Comparison of ENCODE assay signal across 8 cellular contexts in genomic region chr7:128347573-128348147, GRCh38. TPM values are rescaled to one million over a fixed set of nuclear protein-coding genes. Genes with fewer than 3 reads are reported as not detected.
DNase-seq lines count a peak whose midpoint lies in the region; ATAC-seq and TF ChIP-seq lines count a peak whose summit lies in the region.

No MANE protein-coding gene starts in this region.

- H3K4me1 Mint-ChIP-seq in activated T-cell treated with anti-CD3 and anti-CD28 coated beads, Interleukin-2, amount 50 U/mL, for 4 hours (ENCODE audit: low read depth): peaks cover 9% of the 10 kb centered on the region

- POLR2A ChIA-PET in A673 (lab: Charles Lee; ENCODE audit: low non-redundant PET): no interaction called here

- H3K27me3 ChIP-seq in A673 (replicated peaks; ENCODE audit: insufficient read depth, low read depth, low read length, poor library complexity): no peaks in the 10 kb centered on the region
- peaks cover 0 to 8% (median 0%) of the 10 kb centered on the region in 3 donors for H3K27me3 ChIP-seq in psoas muscle (ENCODE audit: insufficient read depth in 3 of 3, low read length in 2 of 3)

- H3K4me1 ChIP-seq in A673 (ENCODE audit: insufficient read depth, low read length, poor library complexity, severe bottlenecking) (peaks cover 13% of the 10 kb centered on the region), psoas muscle (peaks cover 5% of the 10 kb centered on the region)

- peak; percentile 75 for DNase-seq in A673 (ENCODE audit: low spot score)
- peak; percentile 43 for DNase-seq in GM12865 (ENCODE audit: low read depth)
- DNase-seq in NCI-H82 (lab: John Stamatoyannopoulos, UW): peak; percentile 78
- peak; percentile 43 for DNase-seq in activated T-cell treated with anti-CD3 and anti-CD28 coated beads, Interleukin-2, amount 50 U/mL, for 4 hours
- DNase-seq in globus pallidus (ENCODE audit: low spot score): peak; percentile 47
- DNase-seq in psoas muscle: peak; percentile 58 to 76
- DNase-seq in sciatic nerve (ENCODE audit: low spot score): no peak

- ATAC-seq in activated T-cell treated with anti-CD3 and anti-CD28 coated beads, Interleukin-2, amount 50 U/mL, for 4 hours: no peak
- peak; percentile 34 to 45 (median 37) for ATAC-seq in psoas muscle
- ATAC-seq in HG03175 (IDR thresholded peaks at IDR 0.05; ENCODE audit: unreplicated experiment): no peak
- ATAC-seq in sciatic nerve: no peak

- H3K36me3 ChIP-seq in A673 (ENCODE audit: insufficient read depth, low read length, poor library complexity, severe bottlenecking): no peaks in the 10 kb centered on the region
- no peaks in the 10 kb centered on the region for H3K36me3 ChIP-seq in psoas muscle (ENCODE audit: insufficient read depth in 1 of 2, low read depth in 1 of 2)

- CTCF ChIA-PET in A673 (lab: Charles Lee): interaction anchor here (0.5 to 2.4 kb wide), 9 partner anchors 10 to 113 kb away, joined by 3 to 36 read pairs (median 4); no protein-coding TSS in a partner anchor

- TF ChIP-seq CTCF in A673 (conservative IDR thresholded peaks at IDR 0.05; ENCODE audit: low read depth, low read length): peak; percentile 74
- peak; percentile 59 for TF ChIP-seq CTCF in GM12865 (IDR thresholded peaks at IDR 0.05; ENCODE audit: insufficient read depth, low read depth, low read length, missing control alignments)
- peak; percentile 79 for TF ChIP-seq CTCF in psoas muscle (IDR thresholded peaks at IDR 0.05)

- peaks cover 26% of the 10 kb centered on the region for H3K27me3 Mint-ChIP-seq in activated T-cell treated with anti-CD3 and anti-CD28 coated beads, Interleukin-2, amount 50 U/mL, for 4 hours (ENCODE audit: low read depth)

- H3K27ac ChIP-seq in A673 (ENCODE audit: low read depth, low read length, poor library complexity, severe bottlenecking) (no peak overlapping the region), psoas muscle (no peak overlapping the region)

- H3K9me3 Mint-ChIP-seq in activated T-cell treated with anti-CD3 and anti-CD28 coated beads, Interleukin-2, amount 50 U/mL, for 4 hours: no peaks in the 10 kb centered on the region

- intact Hi-C loops in A673 (cut with micrococcal nuclease; ENCODE audit: unreplicated experiment): loop anchor here (1.0 kb wide), 1 partner anchor 40 kb away; no protein-coding TSS in a partner anchor
- intact Hi-C loops in psoas muscle (cut with DNase I): loop anchor here (1.0 to 2.0 kb wide), 2 partner anchors 39 to 40 kb away; no protein-coding TSS in a partner anchor
- intact Hi-C loops in sciatic nerve (cut with DNase I): no loop called here

- WGBS in psoas muscle, 3 donors: 0 to 4% (median 0%) methylated on average over 2 of the region's 2 CpGs

- H3K4me3 ChIP-seq in A673 (ENCODE audit: low read depth, low read length, poor library complexity, severe bottlenecking) (no peak overlapping the region), GM12865 (ENCODE audit: low read depth, low read length) (no peak overlapping the region), psoas muscle (no peak overlapping the region)

- no peak overlapping the region for H3K4me3 Mint-ChIP-seq in activated T-cell treated with anti-CD3 and anti-CD28 coated beads, Interleukin-2, amount 50 U/mL, for 4 hours

- H3K9me3 ChIP-seq in A673 (ENCODE audit: low read depth, low read length, poor library complexity, severe bottlenecking) (no peaks in the 10 kb centered on the region), psoas muscle (no peaks in the 10 kb centered on the region)

- no TSS peak for BruUV-seq in A673 (replicated peaks; lab: Mats Ljungman, UMichigan)

- H3K36me3 Mint-ChIP-seq in activated T-cell treated with anti-CD3 and anti-CD28 coated beads, Interleukin-2, amount 50 U/mL, for 4 hours (ENCODE audit: insufficient read depth): no peaks in the 10 kb centered on the region

RNA-seq across cellular contexts. Expression of gene RBM28, which starts 4.0 kb away (rescaled TPM):
- total RNA-seq in A673 (2021) (95.7 and 100 TPM in 2 replicates), psoas muscle (10 to 100 TPM; 22.8 to 33.4 (median 28.7) TPM), sciatic nerve (49.6 TPM)
- total RNA-seq in activated T-cell treated with anti-CD3 and anti-CD28 coated beads, Interleukin-2, amount 50 U/mL, for 4 hours: 100 to 1,000 TPM; 113 to 121 (median 120) TPM
- 10 to 100 TPM; 26.0 to 45.0 (median 38.2) TPM for polyA plus RNA-seq in psoas muscle

RNA-seq across cellular contexts. Expression of gene PRRT4, which starts 13.8 kb away (rescaled TPM):
- total RNA-seq in A673 (2021) (38.8 and 42.4 TPM in 2 replicates), psoas muscle (10 to 100 TPM in 2 of 4 donors, 1 to 10 TPM in 2; 2.0 to 27.7 (median 8.1) TPM), sciatic nerve (4.0 TPM)
- total RNA-seq in activated T-cell treated with anti-CD3 and anti-CD28 coated beads, Interleukin-2, amount 50 U/mL, for 4 hours: under 1 TPM; 0.42 to 0.66 (median 0.49) TPM
- 1 to 10 TPM in 2 of 3 donors, under 1 TPM in 1; 0.87 to 3.5 (median 3.0) TPM for polyA plus RNA-seq in psoas muscle

Comparison
In these comparisons a context has a peak if more than half of its experiments do, and no peak if none do; other contexts are left out.
1. ATAC-seq: peak in psoas muscle (4 of 4); none in activated T-cell treated with anti-CD3 and anti-CD28 coated beads, Interleukin-2, amount 50 U/mL, for 4 hours (0 of 2), HG03175 (single experiment) and sciatic nerve (single experiment).
2. Peak in every context shown above with its lines, with median percentiles within 50 percentile points of each other: CTCF ChIP-seq.